21 cellular contexts compared by ENCODE assay signal in genomic region chr4:22384154-22384553, GRCh38.
DNase-seq lines count a peak whose midpoint lies in the region; ATAC-seq, FAIRE-seq and TF ChIP-seq lines count a peak whose summit lies in the region.
"Had no signal": no experiment of that assay in that cellular context is flagged by ENCODE, and none has a peak within 500 bp of the region (broad histone marks: within the 10 kb centered on the region; RNA-seq: fewer than 3 reads in every experiment).

No MANE protein-coding gene starts in this region.

- no peak for TF ChIP-seq CTCF in WTC11 (IDR thresholded peaks at IDR 0.05)

- ATAC-seq in WTC11 (no peak), GM21786 (IDR thresholded peaks at IDR 0.05; ENCODE audit: unreplicated experiment) (no peak), right cardiac atrium (no peak)
- ATAC-seq: GM12878 had no signal

- H3K4me1 Mint-ChIP-seq in WTC11, result peaks cover 27% of the 10 kb centered on the region
- H3K4me1 Mint-ChIP-seq: CD4-positive, alpha-beta memory T cell had no signal

- peaks cover 13% of the 10 kb centered on the region for H3K9me3 Mint-ChIP-seq in WTC11
- H3K9me3 Mint-ChIP-seq: HFFc6 had no signal

- H3K36me3 Mint-ChIP-seq in WTC11, result peaks cover 55% of the 10 kb centered on the region
- H3K36me3 Mint-ChIP-seq: CD4-positive, alpha-beta memory T cell had no signal

- H3K4me3 ChIP-seq in right cardiac atrium (ENCODE audit: low read length), result no peak overlapping the region
- H3K4me3 ChIP-seq: GM12878, HAP-1 had no signal

- intact Hi-C loops in right cardiac atrium (cut with DNase I), result loop anchor here in 2 of 4 donors (10.0 kb wide), 1 partner anchor 599 kb away; no protein-coding TSS in a partner anchor

- H3K4me3 Mint-ChIP-seq in WTC11, result no peak overlapping the region
- H3K4me3 Mint-ChIP-seq: CD4-positive, alpha-beta memory T cell; HFFc6 had no signal

- H3K27me3 ChIP-seq in right cardiac atrium (ENCODE audit: control insufficient read depth, insufficient read depth), result no peaks in the 10 kb centered on the region

- H3K4me1 ChIP-seq in right cardiac atrium (ENCODE audit: control insufficient read depth, insufficient read depth, low read length), result no peaks in the 10 kb centered on the region

- H3K27ac Mint-ChIP-seq in WTC11, result no peak overlapping the region
- H3K27ac Mint-ChIP-seq: CD4-positive, alpha-beta memory T cell; HFFc6 had no signal

- POLR2A ChIA-PET in WTC11 (lab: Charles Lee), result no interaction called here

- no peaks in the 10 kb centered on the region for H3K27me3 Mint-ChIP-seq in WTC11 (ENCODE audit: low read depth)
- H3K27me3 Mint-ChIP-seq: CD4-positive, alpha-beta memory T cell had no signal

- H3K9me3 ChIP-seq in right cardiac atrium (ENCODE audit: control insufficient read depth, low read length), result no peaks in the 10 kb centered on the region
- H3K9me3 ChIP-seq: HAP-1 had no signal

- CTCF ChIA-PET in WTC11 (lab: Charles Lee), result no interaction called here

- peak; percentile 90 for FAIRE-seq in G401.6 (lab: Jason Lieb, UNC)
- peak; percentile 33 for FAIRE-seq in frontal cortex (lab: Jason Lieb, UNC)
- no peak for FAIRE-seq in urothelium cell line (lab: Jason Lieb, UNC)
- FAIRE-seq: GM12878, GM18507, H54 had no signal

- H3K27ac ChIP-seq in right cardiac atrium (ENCODE audit: low read length), result no peak overlapping the region

- DNase-seq in WTC11 (ENCODE audit: low spot score) (no peak), frontal cortex (ENCODE audit: low spot score in 2 of 2) (no peak), DMS 273 treated with DMSO at 0.1 percent for 48 hours (lab: John Stamatoyannopoulos, UW) (no peak), urothelium cell line (ENCODE audit: low spot score) (no peak), right cardiac atrium (no peak)
- DNase-seq: 8988T; C1 segment of cervical spinal cord; Calu3; CD4-positive, alpha-beta memory T cell; COR-L47; DMS153; DND-41; GDM1; GOT3; HFFc6 had no signal

TF ChIP-seq in WTC11, 78 proteins besides CTCF, POLR2A, EP300 and RAD21:
- peak; percentile 91; the same call in 1 of the 2 replicates for TF ChIP-seq HMGA2 (CRISPR knock-in tag; IDR thresholded peaks at IDR 0.05)
- TF ChIP-seq FOXJ3 (CRISPR knock-in tag; IDR thresholded peaks at IDR 0.05; ENCODE audit: borderline replicate concordance), result no peak
